Comparison of ENCODE assay signal across 15 cellular contexts in the genomic region with DNA sequence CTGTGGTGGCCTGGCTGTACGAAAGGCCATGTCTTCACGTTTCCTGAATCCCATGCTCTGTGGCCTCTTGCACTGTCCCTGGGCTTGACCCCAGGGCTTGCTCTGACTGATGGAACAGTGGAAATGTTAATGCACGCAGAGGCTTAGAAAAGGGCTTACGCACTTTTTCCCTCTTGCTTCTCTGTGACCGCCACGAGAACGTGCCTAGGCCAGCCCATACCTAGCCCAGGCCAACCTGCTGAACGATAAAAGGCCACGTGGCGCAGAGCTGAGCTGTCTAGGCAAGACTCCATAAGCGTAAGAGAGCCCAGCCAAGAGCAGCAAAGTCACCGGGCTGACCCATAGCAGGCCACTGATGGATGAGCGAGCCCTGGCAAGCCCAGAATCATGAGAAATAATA.
"Had no signal": no experiment of that assay in that cellular context is flagged by ENCODE, and none has a peak within 500 bp of the region (broad histone marks: within the 10 kb centered on the region; RNA-seq: fewer than 3 reads in every experiment).

No MANE protein-coding gene starts in this region.

- H3K4me3 ChIP-seq: cardiac muscle cell, esophagus muscularis mucosa, tibial nerve had no signal

- H3K9me3 Mint-ChIP-seq: activated naive CD4-positive, alpha-beta T cell treated with anti-CD3 and anti-CD28 coated beads, Interleukin-2, amount 10 ng/mL, durations not matched to agents 7 days and 5 days; activated T-cell treated with anti-CD3 and anti-CD28 coated beads, Interleukin-2, amount 50 U/mL, for 24 hours; mesothelial cell of epicardium had no signal

- H3K36me3 ChIP-seq: cardiac muscle cell, esophagus muscularis mucosa, tibial nerve had no signal

- H3K36me3 Mint-ChIP-seq: activated naive CD4-positive, alpha-beta T cell treated with anti-CD3 and anti-CD28 coated beads, Interleukin-2, amount 10 ng/mL, durations not matched to agents 7 days and 5 days had no signal

- H3K27me3 Mint-ChIP-seq: activated T-cell treated with anti-CD3 and anti-CD28 coated beads, Interleukin-2, amount 50 U/mL, for 24 hours had no signal

- H3K27ac Mint-ChIP-seq: activated naive CD4-positive, alpha-beta T cell treated with anti-CD3 and anti-CD28 coated beads, Interleukin-2, amount 10 ng/mL, durations not matched to agents 7 days and 5 days; activated T-cell treated with anti-CD3 and anti-CD28 coated beads, Interleukin-2, amount 50 U/mL, for 24 hours; mesothelial cell of epicardium; nephron progenitor cell had no signal

- ATAC-seq: left ventricle myocardium superior had no signal

- H3K4me1 Mint-ChIP-seq: mesothelial cell of epicardium had no signal

- H3K27me3 ChIP-seq: cardiac muscle cell, esophagus muscularis mucosa, tibial nerve had no signal

- DNase-seq: activated CD4-positive, alpha-beta T cell treated with anti-CD3 and anti-CD28 coated beads for 1 hour; activated CD4-positive, alpha-beta T cell treated with anti-CD3 and anti-CD28 coated beads, Interleukin-2, amount 50 U/mL, for 48 hours; activated naive CD4-positive, alpha-beta T cell treated with anti-CD3 and anti-CD28 coated beads, Interleukin-2, amount 10 ng/mL, durations not matched to agents 7 days and 5 days; activated T-cell treated with anti-CD3 and anti-CD28 coated beads, Interleukin-2, amount 50 U/mL, for 24 hours; hippocampal formation; left ventricle myocardium superior; nephron progenitor cell; occipital lobe; stimulated activated CD4-positive, alpha-beta T cell treated with anti-CD3 and anti-CD28 coated beads, Interleukin-4, amount 100 ng/mL, for 24 hours; stimulated activated naive CD4-positive, alpha-beta T cell; SW 1271 had no signal

- H3K27ac ChIP-seq: cardiac muscle cell, esophagus muscularis mucosa, tibial nerve had no signal

- H3K9me3 ChIP-seq: esophagus muscularis mucosa, tibial nerve had no signal

- H3K4me3 Mint-ChIP-seq: activated naive CD4-positive, alpha-beta T cell treated with anti-CD3 and anti-CD28 coated beads, Interleukin-2, amount 10 ng/mL, durations not matched to agents 7 days and 5 days; activated T-cell treated with anti-CD3 and anti-CD28 coated beads, Interleukin-2, amount 50 U/mL, for 24 hours; mesothelial cell of epicardium; nephron progenitor cell had no signal
